ENCODE assay signal across 20 cellular contexts in the genomic region with DNA sequence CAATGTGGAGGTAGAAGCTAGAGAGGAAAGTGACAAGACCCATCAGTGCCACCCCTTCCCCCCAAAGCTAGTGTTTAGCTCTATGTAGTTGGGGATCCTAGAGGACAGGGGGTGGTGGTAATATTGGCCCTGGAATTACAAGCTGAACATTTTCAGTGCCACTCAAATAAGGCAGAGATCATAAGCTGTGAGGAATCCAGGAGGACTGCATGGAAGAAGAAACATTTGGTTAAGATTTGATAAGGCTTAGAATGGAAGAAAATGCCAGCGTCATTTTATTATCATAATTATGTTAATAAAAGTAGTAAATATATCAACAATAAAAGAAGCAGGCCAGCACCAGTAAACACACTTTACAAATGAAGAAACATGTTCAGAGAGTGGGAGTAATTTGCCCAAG. TPM values are rescaled to one million over a fixed set of nuclear protein-coding genes. Genes with fewer than 3 reads are reported as not detected.
"Had no signal": no experiment of that assay in that cellular context is flagged by ENCODE, and none has a peak within 500 bp of the region (broad histone marks: within the 10 kb centered on the region; RNA-seq: fewer than 3 reads in every experiment).

No MANE protein-coding gene starts in this region.

- H3K9me3 Mint-ChIP-seq: IgD-negative memory B cell had no signal

- H3K4me2 ChIP-seq: SK-N-SH had no signal

- H3K36me3 Mint-ChIP-seq: IgD-negative memory B cell had no signal

- H3K4me3 ChIP-seq: MG63 had no signal

- H3K27ac ChIP-seq: RWPE1 had no signal

- H3K27me3 ChIP-seq: MG63 had no signal

- H3K4me1 Mint-ChIP-seq: IgD-negative memory B cell had no signal

- H3K9ac ChIP-seq: SK-N-SH had no signal

- H3K4me3 Mint-ChIP-seq: IgD-negative memory B cell had no signal

- H3K36me3 ChIP-seq: MG63 had no signal

- DNase-seq: Karpas-422, KBM-7, MG63, NCI-H1092, NCI-H1436 treated with DMSO at 0.1 percent for 48 hours, NCI-H1694, NCI-H187 treated with DMSO at 0.1 percent for 48 hours, NCI-H2029 treated with DMSO at 0.1 percent for 48 hours, NCI-H2171 treated with DMSO at 0.1 percent for 48 hours, NCI-H345, NCI-H446 treated with DMSO at 0.1 percent for 48 hours, NCI-H510A treated with DMSO at 0.1 percent for 48 hours, NCI-H526, SHP77, SK-N-SH, SW 1271 had no signal

- H3K9me3 ChIP-seq: MG63, SK-N-SH had no signal

- H3K27ac Mint-ChIP-seq: IgD-negative memory B cell had no signal

RNA-seq across cellular contexts. Expression of a gene that starts 33.7 kb away (rescaled TPM):
- total RNA-seq: HT-29, SK-MEL-5 had no signal
- polyA plus RNA-seq: IgD-negative memory B cell had no signal

RNA-seq across cellular contexts. Expression of a gene that starts 59.6 kb away (rescaled TPM):
- polyA plus RNA-seq: IgD-negative memory B cell had no signal
